8 cellular contexts compared by ENCODE assay signal in the genomic region with DNA sequence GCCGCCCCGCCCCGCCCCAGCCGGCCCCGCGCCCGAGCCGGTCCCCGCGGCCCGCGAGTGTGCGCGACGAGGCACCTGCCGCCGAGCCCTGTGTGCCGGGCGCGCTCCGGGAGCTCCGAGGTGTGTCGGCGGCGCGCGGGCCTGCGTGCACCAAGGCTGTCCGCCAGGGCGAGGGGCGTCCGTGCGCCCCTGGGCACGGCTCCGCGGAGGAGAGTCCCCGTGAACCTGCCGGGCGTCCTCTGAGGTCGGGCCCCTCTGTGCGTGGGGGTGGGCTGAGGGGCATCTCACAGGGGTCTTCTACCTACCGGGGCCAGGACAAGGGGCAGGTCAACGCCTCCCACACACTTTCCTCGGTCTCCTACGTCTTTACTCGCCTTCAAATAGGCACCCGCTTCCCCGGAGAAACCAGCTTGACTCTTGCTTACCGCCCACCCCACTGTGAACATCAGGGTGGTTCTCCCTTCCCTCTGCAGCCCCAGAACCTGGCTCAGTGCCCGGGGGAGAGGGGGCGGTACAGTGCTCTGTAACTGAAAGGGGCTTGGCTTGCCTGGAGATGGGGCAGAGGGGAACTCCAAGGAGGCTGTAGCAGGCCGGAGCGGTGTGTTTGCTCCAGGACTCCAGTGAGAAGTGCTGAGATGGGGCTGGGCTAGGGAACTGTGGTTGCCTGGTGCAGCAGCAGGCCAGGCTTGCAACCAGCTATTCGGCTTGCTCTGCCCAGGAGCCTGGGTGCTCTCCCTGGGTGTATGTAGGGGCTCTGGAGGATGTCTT. TPM values are rescaled to one million over a fixed set of nuclear protein-coding genes. Genes with fewer than 3 reads are reported as not detected.
DNase-seq lines count a peak whose midpoint lies in the region; ATAC-seq, FAIRE-seq and TF ChIP-seq lines count a peak whose summit lies in the region.

A gene (minus strand): TSS at position 94 of the 768 bp plus-strand sequence. CDS start 175 bp downstream, outside the sequence.

- no peak for FAIRE-seq in K562 (lab: Jason Lieb, UNC)

- TF ChIP-seq RAD21 in K562 (CRISPR knock-in tag; conservative IDR thresholded peaks at IDR 0.05 in 1 of 2, IDR thresholded peaks at IDR 0.05 in 1 of 2) = no peak

- POLR2A ChIA-PET in K562 (lab: Yijun Ruan, JAX) = interaction anchor here (0.6 to 1.4 kb wide), 3 partner anchors 22 to 455 kb away, joined by 3 read pairs; no protein-coding TSS in a partner anchor

- intact Hi-C loops in K562 (cut with micrococcal nuclease) = loop anchor here (5.0 to 10.0 kb wide), 3 partner anchors 73 to 195 kb away; a partner anchor contains a TSS

- ATAC-seq in K562 = peak; percentile 20

- H3K27me3 ChIP-seq in K562 (ENCODE audit: control insufficient read depth in 2 of 2, insufficient read depth in 2 of 2, low read length in 2 of 2) = no peaks in the 10 kb centered on the region

- TF ChIP-seq CTCF in GM20000 (IDR thresholded peaks at IDR 0.05; ENCODE audit: extremely low read depth, missing control alignments) (no peak), K562 (IDR thresholded peaks at IDR 0.05 in 2 of 3, conservative IDR thresholded peaks at IDR 0.05 in 1 of 3; ENCODE audit: insufficient read depth in 2 of 3, low read depth in 1 of 3, low read length in 3 of 3) (0 out of 6 replicates have a peak, but pooled peaks of 1 of the 3 experiments have one; percentile 11)

- H3K9ac ChIP-seq in K562 (ENCODE audit: insufficient read depth in 1 of 2, low read depth in 2 of 2, low read length in 2 of 2) = peak within 1 kb of the TSS; percentile 86 to 92

- no peaks in the 10 kb centered on the region for H3K9me3 ChIP-seq in K562 (replicated peaks; ENCODE audit: control insufficient read depth, insufficient read depth, low read depth, low read length)

- H3K36me3 ChIP-seq in K562 (ENCODE audit: control insufficient read depth, insufficient read depth, low read length) = peaks cover 31% of the 10 kb centered on the region; the same call in 2 of the 3 replicates

- H4K20me1 ChIP-seq in K562 (replicated peaks; ENCODE audit: control insufficient read depth, insufficient read depth, low read length) = no peaks in the 10 kb centered on the region

- peak; percentile 57 for TF ChIP-seq POLR2A in K562 (conservative IDR thresholded peaks at IDR 0.05)

- TF ChIP-seq EP300 in K562 (IDR thresholded peaks at IDR 0.05; ENCODE audit: low read length) = no peak

- H3K9me1 ChIP-seq in K562 (ENCODE audit: control insufficient read depth, insufficient read depth, low read length) = peaks cover 3% of the 10 kb centered on the region

- peak within 1 kb of the TSS; percentile 100 for H3K4me3 ChIP-seq in K562

- WGBS in K562 (ENCODE audit: insufficient coverage, low coverage, missing lambda C conversion rate) = 28% methylated on average over 25 of the region's 54 CpGs

- peak within 1 kb of the TSS; percentile 83 for H3K27ac ChIP-seq in K562 (ENCODE audit: extremely low read depth, low read depth, low read length)

- in situ Hi-C loops in K562 (cut with MboI) = no loop called here

- peaks cover 33% of the 10 kb centered on the region for H3K79me2 ChIP-seq in K562 (ENCODE audit: control insufficient read depth, insufficient read depth, low read length)

- DNase-seq in CD1c-positive myeloid dendritic cell (ENCODE audit: extremely low spot score) = peak; percentile 96
- DNase-seq in GM20000 (ENCODE audit: low spot score) = peak; percentile 88
- DNase-seq in MV-4-11 (lab: John Stamatoyannopoulos, UW) = peak; percentile 77
- DNase-seq in T-helper 9 cell = peak; percentile 58
- peak; percentile 63 to 77 (median 67) for DNase-seq in K562 (ENCODE audit: extremely low read depth in 1 of 4, low spot score in 3 of 4)
- DNase-seq in kidney tubule cell (ENCODE audit: low spot score) = peak; percentile 68
- peak; percentile 90 for DNase-seq in stimulated activated CD4-positive, alpha-beta T cell treated with anti-CD3 and anti-CD28 coated beads, Interleukin-4, amount 100 ng/mL, for 1 hour
- DNase-seq in foreskin melanocyte = no peak

- peak within 1 kb of the TSS; percentile 99 for H3K4me2 ChIP-seq in K562 (ENCODE audit: insufficient read depth, low read length)

- BruUV-seq in K562 (replicated peaks; lab: Mats Ljungman, UMichigan) = no TSS peak

- H3K4me1 ChIP-seq in K562 (replicated peaks in 1 of 2; ENCODE audit: control insufficient read depth in 2 of 2, insufficient read depth in 2 of 2, low read length in 2 of 2) = peaks cover 24 to 56% of the 10 kb centered on the region in 2 experiments

- CTCF ChIA-PET in K562 (lab: Yijun Ruan, JAX; ENCODE audit: low intra/inter-chr PET ratio) = interaction anchor here (0.7 kb wide), 1 partner anchor 25 kb away, joined by 4 read pairs; no protein-coding TSS in a partner anchor

- H2AFZ ChIP-seq in K562 (ENCODE audit: low read depth, low read length) = peak within 1 kb of the TSS; percentile 83

TF ChIP-seq in K562, 482 proteins besides CTCF, POLR2A, EP300 and RAD21 (continues in another document):
- TF ChIP-seq SMAD4 (CRISPR knock-in tag; conservative IDR thresholded peaks at IDR 0.05) (no peak), KDM5B (IDR thresholded peaks at IDR 0.05; ENCODE audit: insufficient replicate concordance, low read depth, low read length) (peak; percentile 66), ZZZ3 (IDR thresholded peaks at IDR 0.05) (no peak), EGR1 (conservative IDR thresholded peaks at IDR 0.05) (peak; percentile 72), SAP30 (IDR thresholded peaks at IDR 0.05; ENCODE audit: borderline replicate concordance, insufficient read depth, low read depth, low read length, poor library complexity, severe bottlenecking) (peak; percentile 40), TAF1 (IDR thresholded peaks at IDR 0.05; ENCODE audit: control insufficient read depth, extremely low read depth, insufficient read depth, low read length, severe bottlenecking) (peak; percentile 28), TCF7 (IDR thresholded peaks at IDR 0.05; ENCODE audit: borderline replicate concordance) (no peak), PHF8 (IDR thresholded peaks at IDR 0.05; ENCODE audit: borderline replicate concordance, low read length) (peak; percentile 38; the same call in 1 of the 2 replicates), ZFPM2 (CRISPR knock-in tag; IDR thresholded peaks at IDR 0.05) (0 out of 2 replicates have a peak, but pooled peaks have one; percentile 53), ZBTB7A (IDR thresholded peaks at IDR 0.05; ENCODE audit: borderline replicate concordance, control insufficient read depth, low read depth, low read length) (peak; percentile 82), NFIC (IDR thresholded peaks at IDR 0.05) (peak; percentile 94)
- TF ChIP-seq, protein P1, sequence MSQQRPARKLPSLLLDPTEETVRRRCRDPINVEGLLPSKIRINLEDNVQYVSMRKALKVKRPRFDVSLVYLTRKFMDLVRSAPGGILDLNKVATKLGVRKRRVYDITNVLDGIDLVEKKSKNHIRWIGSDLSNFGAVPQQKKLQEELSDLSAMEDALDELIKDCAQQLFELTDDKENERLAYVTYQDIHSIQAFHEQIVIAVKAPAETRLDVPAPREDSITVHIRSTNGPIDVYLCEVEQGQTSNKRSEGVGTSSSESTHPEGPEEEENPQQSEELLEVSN (IDR thresholded peaks at IDR 0.05; ENCODE audit: borderline replicate concordance in 1 of 2, extremely low read depth in 1 of 2, insufficient read depth in 1 of 2, insufficient read length in 1 of 2, low read depth in 1 of 2, low read length in 1 of 2, poor library complexity in 1 of 2, severe bottlenecking in 1 of 2) = peak in 1 of 2 experiments; percentile 37
- TF ChIP-seq, protein P2, sequence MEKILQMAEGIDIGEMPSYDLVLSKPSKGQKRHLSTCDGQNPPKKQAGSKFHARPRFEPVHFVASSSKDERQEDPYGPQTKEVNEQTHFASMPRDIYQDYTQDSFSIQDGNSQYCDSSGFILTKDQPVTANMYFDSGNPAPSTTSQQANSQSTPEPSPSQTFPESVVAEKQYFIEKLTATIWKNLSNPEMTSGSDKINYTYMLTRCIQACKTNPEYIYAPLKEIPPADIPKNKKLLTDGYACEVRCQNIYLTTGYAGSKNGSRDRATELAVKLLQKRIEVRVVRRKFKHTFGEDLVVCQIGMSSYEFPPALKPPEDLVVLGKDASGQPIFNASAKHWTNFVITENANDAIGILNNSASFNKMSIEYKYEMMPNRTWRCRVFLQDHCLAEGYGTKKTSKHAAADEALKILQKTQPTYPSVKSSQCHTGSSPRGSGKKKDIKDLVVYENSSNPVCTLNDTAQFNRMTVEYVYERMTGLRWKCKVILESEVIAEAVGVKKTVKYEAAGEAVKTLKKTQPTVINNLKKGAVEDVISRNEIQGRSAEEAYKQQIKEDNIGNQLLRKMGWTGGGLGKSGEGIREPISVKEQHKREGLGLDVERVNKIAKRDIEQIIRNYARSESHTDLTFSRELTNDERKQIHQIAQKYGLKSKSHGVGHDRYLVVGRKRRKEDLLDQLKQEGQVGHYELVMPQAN (IDR thresholded peaks at IDR 0.05; ENCODE audit: borderline replicate concordance) = 0 out of 2 replicates have a peak, but pooled peaks have one; percentile 24

RNA-seq across cellular contexts. Expression of the gene that starts here (rescaled TPM):
- total RNA-seq in K562 (2011; cell fraction: chromatin; rRNA removed; ENCODE audit: low replicate concordance) = 3.5 and 12.3 TPM in 2 replicates
- 7.8 and 11.8 TPM in 2 replicates for total RNA-seq in K562 (2011; cell fraction: nucleolus; rRNA removed)
- 5.1 and 7.5 TPM in 2 replicates for total RNA-seq in K562 (2011; cell fraction: nucleoplasm; rRNA removed)
- 4.8 and 9.8 TPM in 2 replicates for total RNA-seq in K562 (2014; rRNA removed)
- 0.95 and 1.1 TPM in 2 replicates for total RNA-seq in K562 (2014; rRNA removed; fragmentation: Illumina TruSeq; extraction: Trizol)
- 3.5 and 4.8 TPM in 2 replicates for total RNA-seq in K562 (2015; rRNA removed; fragmentation: Illumina TruSeq; extraction: Trizol)
- 12.1 and 15.2 TPM in 2 replicates for total RNA-seq in K562 (2021)
- 3.9 and 6.8 TPM in 2 replicates for polyA plus RNA-seq in K562 (2011; rRNA removed)
- 4.6 and 19.2 TPM in 2 replicates for polyA plus RNA-seq in K562 (2011; cell fraction: cytosol; rRNA removed)
- polyA plus RNA-seq in K562 (2011; cell fraction: nucleus; rRNA removed) = 35.1 and 67.7 TPM in 2 replicates
- 15.0 and 18.1 TPM in 2 replicates for polyA plus RNA-seq in K562 (2012)
- polyA plus RNA-seq in K562 (2014; fragmentation: Illumina TruSeq; extraction: Trizol) = 6.0 and 9.6 TPM in 2 replicates
- polyA plus RNA-seq in K562 (2014; fragmentation: Nextera tagmentation; extraction: Ambion mirVana) = under 1 TPM; 0.37 to 0.52 TPM
- polyA plus RNA-seq in K562 (2014; rRNA removed) = 11.4 and 12.4 TPM in 2 replicates
- 0.45 and 0.67 TPM in 2 replicates for polyA minus RNA-seq in K562 (2011; rRNA and poly(A)+ RNA removed)
- 5.6 and 6.4 TPM in 2 replicates for polyA minus RNA-seq in K562 (2011; cell fraction: cytosol; rRNA and poly(A)+ RNA removed)
- 2.4 and 3.0 TPM in 2 replicates for polyA minus RNA-seq in K562 (2011; cell fraction: nucleus; rRNA and poly(A)+ RNA removed)
